9 cellular contexts compared by ENCODE assay signal in the genomic region with DNA sequence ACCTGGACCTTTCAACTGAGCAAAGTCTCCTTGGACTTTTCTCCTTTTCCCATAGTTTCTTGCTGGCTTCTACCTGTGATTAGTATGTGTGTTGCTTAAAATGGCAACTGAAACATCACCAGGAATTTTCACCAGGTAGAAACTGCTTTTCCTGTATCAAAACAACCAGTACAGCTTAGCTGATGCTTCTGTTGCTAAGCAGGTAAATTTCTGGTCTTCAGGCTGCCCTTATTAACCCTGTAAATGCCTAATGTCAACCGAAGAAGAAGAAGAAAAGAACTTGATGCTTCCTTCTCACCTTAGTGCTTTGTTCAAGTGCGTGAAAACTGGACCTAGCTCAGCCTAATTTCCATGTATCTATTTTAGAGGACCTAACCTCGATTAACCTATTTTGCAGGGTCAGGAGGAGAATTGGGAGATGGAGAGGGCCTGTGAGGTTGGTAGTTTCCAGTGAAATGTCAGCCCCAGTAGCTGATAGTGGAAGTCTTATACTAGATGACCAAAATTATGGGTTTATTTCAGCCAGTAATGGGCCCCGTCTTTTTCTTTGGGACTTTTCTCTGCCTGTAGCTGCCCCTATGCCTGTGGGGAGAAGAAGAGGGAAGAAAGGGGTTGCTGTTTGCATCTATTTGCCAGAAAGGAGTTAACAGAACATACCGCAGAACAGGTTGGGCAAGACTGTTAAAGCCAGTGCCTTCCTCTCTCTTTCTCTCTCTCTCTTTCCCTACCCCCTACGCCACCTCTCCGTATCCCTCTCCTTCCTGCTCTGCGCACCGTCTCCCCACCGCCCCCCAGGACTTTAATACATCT. TPM values are rescaled to one million over a fixed set of nuclear protein-coding genes. Genes with fewer than 3 reads are reported as not detected.
A peak's percentile ranks its signal among the peaks of the same experiment; 100 is the strongest.
DNase-seq lines count a peak whose midpoint lies in the region; ATAC-seq and TF ChIP-seq lines count a peak whose summit lies in the region.
"Had no signal": no experiment of that assay in that cellular context is flagged by ENCODE, and none has a peak within 500 bp of the region (broad histone marks: within the 10 kb centered on the region; RNA-seq: fewer than 3 reads in every experiment).

No MANE protein-coding gene starts in this region.

- intact Hi-C loops in activated naive CD4-positive, alpha-beta T cell treated with anti-CD3 and anti-CD28 coated beads for 36 hours (cut with micrococcal nuclease), result loop anchor here (1.0 to 5.0 kb wide), 3 partner anchors 7 to 333 kb away; no protein-coding TSS in a partner anchor
- intact Hi-C loops in upper lobe of right lung (cut with DNase I), result no loop called here

- H3K9me3 ChIP-seq in upper lobe of right lung, result no peaks in the 10 kb centered on the region

- H3K4me3 ChIP-seq in upper lobe of right lung, result no peak overlapping the region

- POLR2A ChIA-PET in WTC11 (lab: Charles Lee), result interaction anchor here (1.6 kb wide), 1 partner anchor 10 kb away, joined by 4 read pairs; no protein-coding TSS in a partner anchor

- no peaks in the 10 kb centered on the region for H3K27me3 ChIP-seq in upper lobe of right lung

- ATAC-seq in WTC11, result peak; percentile 49
- peak; percentile 66 for ATAC-seq in upper lobe of right lung
- no peak for ATAC-seq in GM18907 (IDR thresholded peaks at IDR 0.05; ENCODE audit: unreplicated experiment)

- CTCF ChIA-PET in activated naive CD4-positive, alpha-beta T cell treated with anti-CD3 and anti-CD28 coated beads for 36 hours (lab: Charles Lee), result interaction anchor here (0.6 to 2.1 kb wide), 6 partner anchors 8 to 761 kb away, joined by 3 to 7 read pairs (median 4); no protein-coding TSS in a partner anchor
- CTCF ChIA-PET in WTC11 (lab: Charles Lee), result interaction anchor here (0.9 to 3.0 kb wide), 2 partner anchors 94 to 386 kb away, joined by 3 to 10 read pairs; no protein-coding TSS in a partner anchor

- H3K27ac ChIP-seq in upper lobe of right lung, result peak overlapping the region; percentile 82

- H3K4me1 Mint-ChIP-seq in activated naive CD4-positive, alpha-beta T cell treated with anti-CD3 and anti-CD28 coated beads for 36 hours (ENCODE audit: low read depth), result peaks cover 77% of the 10 kb centered on the region
- H3K4me1 Mint-ChIP-seq in WTC11, result peaks cover 76% of the 10 kb centered on the region

- peak overlapping the region; percentile 85 for H3K27ac Mint-ChIP-seq in activated naive CD4-positive, alpha-beta T cell treated with anti-CD3 and anti-CD28 coated beads for 36 hours
- H3K27ac Mint-ChIP-seq in WTC11, result peak overlapping the region; percentile 98

- H3K9me3 Mint-ChIP-seq in activated naive CD4-positive, alpha-beta T cell treated with anti-CD3 and anti-CD28 coated beads for 36 hours, result no peaks in the 10 kb centered on the region
- no peaks in the 10 kb centered on the region for H3K9me3 Mint-ChIP-seq in WTC11

- TF ChIP-seq CTCF in WTC11 (IDR thresholded peaks at IDR 0.05), result no peak
- no peak for TF ChIP-seq CTCF in upper lobe of right lung (IDR thresholded peaks at IDR 0.05)

- peaks cover 68% of the 10 kb centered on the region for H3K4me1 ChIP-seq in upper lobe of right lung

- H3K27me3 Mint-ChIP-seq in activated naive CD4-positive, alpha-beta T cell treated with anti-CD3 and anti-CD28 coated beads for 36 hours (ENCODE audit: low read depth), result no peaks in the 10 kb centered on the region
- H3K27me3 Mint-ChIP-seq in WTC11 (ENCODE audit: low read depth), result no peaks in the 10 kb centered on the region

- no peak for DNase-seq in activated naive CD4-positive, alpha-beta T cell treated with anti-CD3 and anti-CD28 coated beads for 36 hours
- DNase-seq in activated naive CD4-positive, alpha-beta T cell treated with anti-CD3 and anti-CD28 coated beads, Interleukin-2, amount 50 U/mL, for 16 hours, result no peak
- DNase-seq in WTC11 (ENCODE audit: low spot score), result no peak
- peak; percentile 82 for DNase-seq in left kidney (ENCODE audit: low read depth, low spot score)
- no peak for DNase-seq in upper lobe of right lung
- no peak for DNase-seq in HuH-7 (ENCODE audit: low spot score)
- DNase-seq in GM03348 (ENCODE audit: low spot score), result no peak
- DNase-seq: NCI-H187 had no signal

- no peaks in the 10 kb centered on the region for H3K36me3 Mint-ChIP-seq in activated naive CD4-positive, alpha-beta T cell treated with anti-CD3 and anti-CD28 coated beads for 36 hours (ENCODE audit: low read depth)
- no peaks in the 10 kb centered on the region for H3K36me3 Mint-ChIP-seq in WTC11

- H3K36me3 ChIP-seq in upper lobe of right lung, result no peaks in the 10 kb centered on the region

- peak overlapping the region; percentile 71 for H3K4me3 Mint-ChIP-seq in activated naive CD4-positive, alpha-beta T cell treated with anti-CD3 and anti-CD28 coated beads for 36 hours
- H3K4me3 Mint-ChIP-seq in WTC11, result peak overlapping the region; percentile 59

TF ChIP-seq in WTC11, 78 proteins besides CTCF, POLR2A, EP300 and RAD21 (continues in another document):
- no peak for TF ChIP-seq FOXK1 (CRISPR knock-in tag; IDR thresholded peaks at IDR 0.05)
- TF ChIP-seq JUN (CRISPR knock-in tag; IDR thresholded peaks at IDR 0.05), result no peak
- TF ChIP-seq, protein P1, sequence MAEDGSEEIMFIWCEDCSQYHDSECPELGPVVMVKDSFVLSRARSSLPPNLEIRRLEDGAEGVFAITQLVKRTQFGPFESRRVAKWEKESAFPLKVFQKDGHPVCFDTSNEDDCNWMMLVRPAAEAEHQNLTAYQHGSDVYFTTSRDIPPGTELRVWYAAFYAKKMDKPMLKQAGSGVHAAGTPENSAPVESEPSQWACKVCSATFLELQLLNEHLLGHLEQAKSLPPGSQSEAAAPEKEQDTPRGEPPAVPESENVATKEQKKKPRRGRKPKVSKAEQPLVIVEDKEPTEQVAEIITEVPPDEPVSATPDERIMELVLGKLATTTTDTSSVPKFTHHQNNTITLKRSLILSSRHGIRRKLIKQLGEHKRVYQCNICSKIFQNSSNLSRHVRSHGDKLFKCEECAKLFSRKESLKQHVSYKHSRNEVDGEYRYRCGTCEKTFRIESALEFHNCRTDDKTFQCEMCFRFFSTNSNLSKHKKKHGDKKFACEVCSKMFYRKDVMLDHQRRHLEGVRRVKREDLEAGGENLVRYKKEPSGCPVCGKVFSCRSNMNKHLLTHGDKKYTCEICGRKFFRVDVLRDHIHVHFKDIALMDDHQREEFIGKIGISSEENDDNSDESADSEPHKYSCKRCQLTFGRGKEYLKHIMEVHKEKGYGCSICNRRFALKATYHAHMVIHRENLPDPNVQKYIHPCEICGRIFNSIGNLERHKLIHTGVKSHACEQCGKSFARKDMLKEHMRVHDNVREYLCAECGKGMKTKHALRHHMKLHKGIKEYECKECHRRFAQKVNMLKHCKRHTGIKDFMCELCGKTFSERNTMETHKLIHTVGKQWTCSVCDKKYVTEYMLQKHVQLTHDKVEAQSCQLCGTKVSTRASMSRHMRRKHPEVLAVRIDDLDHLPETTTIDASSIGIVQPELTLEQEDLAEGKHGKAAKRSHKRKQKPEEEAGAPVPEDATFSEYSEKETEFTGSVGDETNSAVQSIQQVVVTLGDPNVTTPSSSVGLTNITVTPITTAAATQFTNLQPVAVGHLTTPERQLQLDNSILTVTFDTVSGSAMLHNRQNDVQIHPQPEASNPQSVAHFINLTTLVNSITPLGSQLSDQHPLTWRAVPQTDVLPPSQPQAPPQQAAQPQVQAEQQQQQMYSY (CRISPR knock-in tag; IDR thresholded peaks at IDR 0.05), result no peak
- TF ChIP-seq TCF7 (CRISPR knock-in tag; IDR thresholded peaks at IDR 0.05; ENCODE audit: low read depth), result no peak
- TF ChIP-seq EMX1 (CRISPR knock-in tag; IDR thresholded peaks at IDR 0.05), result no peak
- no peak for TF ChIP-seq TP53 (CRISPR knock-in tag; IDR thresholded peaks at IDR 0.05)
- TF ChIP-seq SOX15 (CRISPR knock-in tag; IDR thresholded peaks at IDR 0.05), result no peak
- TF ChIP-seq, protein P2, sequence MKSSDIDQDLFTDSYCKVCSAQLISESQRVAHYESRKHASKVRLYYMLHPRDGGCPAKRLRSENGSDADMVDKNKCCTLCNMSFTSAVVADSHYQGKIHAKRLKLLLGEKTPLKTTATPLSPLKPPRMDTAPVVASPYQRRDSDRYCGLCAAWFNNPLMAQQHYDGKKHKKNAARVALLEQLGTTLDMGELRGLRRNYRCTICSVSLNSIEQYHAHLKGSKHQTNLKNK (CRISPR knock-in tag; IDR thresholded peaks at IDR 0.05), result no peak
- TF ChIP-seq PRRX2 (CRISPR knock-in tag; IDR thresholded peaks at IDR 0.05), result no peak
- no peak for TF ChIP-seq HMGA2 (CRISPR knock-in tag; IDR thresholded peaks at IDR 0.05)
- TF ChIP-seq, protein P3, sequence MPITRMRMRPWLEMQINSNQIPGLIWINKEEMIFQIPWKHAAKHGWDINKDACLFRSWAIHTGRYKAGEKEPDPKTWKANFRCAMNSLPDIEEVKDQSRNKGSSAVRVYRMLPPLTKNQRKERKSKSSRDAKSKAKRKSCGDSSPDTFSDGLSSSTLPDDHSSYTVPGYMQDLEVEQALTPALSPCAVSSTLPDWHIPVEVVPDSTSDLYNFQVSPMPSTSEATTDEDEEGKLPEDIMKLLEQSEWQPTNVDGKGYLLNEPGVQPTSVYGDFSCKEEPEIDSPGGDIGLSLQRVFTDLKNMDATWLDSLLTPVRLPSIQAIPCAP (CRISPR knock-in tag; IDR thresholded peaks at IDR 0.05), result no peak
- TF ChIP-seq NR1H2 (CRISPR knock-in tag; IDR thresholded peaks at IDR 0.05), result no peak
- TF ChIP-seq, protein P4, sequence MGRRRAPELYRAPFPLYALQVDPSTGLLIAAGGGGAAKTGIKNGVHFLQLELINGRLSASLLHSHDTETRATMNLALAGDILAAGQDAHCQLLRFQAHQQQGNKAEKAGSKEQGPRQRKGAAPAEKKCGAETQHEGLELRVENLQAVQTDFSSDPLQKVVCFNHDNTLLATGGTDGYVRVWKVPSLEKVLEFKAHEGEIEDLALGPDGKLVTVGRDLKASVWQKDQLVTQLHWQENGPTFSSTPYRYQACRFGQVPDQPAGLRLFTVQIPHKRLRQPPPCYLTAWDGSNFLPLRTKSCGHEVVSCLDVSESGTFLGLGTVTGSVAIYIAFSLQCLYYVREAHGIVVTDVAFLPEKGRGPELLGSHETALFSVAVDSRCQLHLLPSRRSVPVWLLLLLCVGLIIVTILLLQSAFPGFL (CRISPR knock-in tag; IDR thresholded peaks at IDR 0.05; ENCODE audit: borderline replicate concordance), result no peak

RNA-seq across cellular contexts. Expression of a gene that starts 37.7 kb away (rescaled TPM):
- total RNA-seq in activated naive CD4-positive, alpha-beta T cell treated with anti-CD3 and anti-CD28 coated beads for 36 hours, result 10 to 100 TPM; 10.8 to 12.2 TPM
- total RNA-seq in WTC11 (2021), result 38.5 to 39.4 TPM (median 39.4 TPM) in 3 replicates
- 60.2 TPM for total RNA-seq in upper lobe of right lung
